ENCODE assay signal across 26 cellular contexts in genomic region chr18:47528343-47528742, GRCh38.
"Had no signal": no experiment of that assay in that cellular context is flagged by ENCODE, and none has a peak within 500 bp of the region (broad histone marks: within the 10 kb centered on the region; RNA-seq: fewer than 3 reads in every experiment).

No MANE protein-coding gene starts in this region.

- H3K27me3 ChIP-seq: ascending aorta had no signal

- DNase-seq: activated CD4-positive, alpha-beta T cell treated with anti-CD3 and anti-CD28 coated beads for 48 hours; activated CD4-positive, alpha-beta T cell treated with anti-CD3 and anti-CD28 coated beads, Interleukin-2, amount 50 U/mL, for 4 hours; activated CD4-positive, CD25-positive, alpha-beta regulatory T cell treated with anti-CD3 and anti-CD28 coated beads, Interleukin-2, amount 50 U/mL, for 72 hours; activated CD8-positive, alpha-beta memory T cell treated with anti-CD3 and anti-CD28 coated beads, Interleukin-2, amount 50 U/mL, for 48 hours; activated CD8-positive, alpha-beta T cell treated with anti-CD3 and anti-CD28 coated beads, Interleukin-2, amount 10 ng/mL, durations not matched to agents 7 days and 5 days; activated T-cell treated with anti-CD3 and anti-CD28 coated beads, Interleukin-2, amount 50 U/mL, for 1 hour; body of pancreas; central memory CD4-positive, alpha-beta T cell; KG1; NCI-H1092; NCI-H1417; NCI-H2029; NCI-H2107; NCI-H2171 treated with DMSO at 0.1 percent for 48 hours; NCI-H226; NCI-H526; NCI-H774; NK-92 treated with Interleukin-12 subunit alpha and Interleukin-12 subunit beta, amount 100 ng/mL, for 24 hours; RPMI8226 had no signal

- H3K9me3 ChIP-seq: ascending aorta, body of pancreas, SJSA1 had no signal

- H3K27ac ChIP-seq: ascending aorta, body of pancreas, coronary artery, SJSA1 had no signal

- H3K4me1 ChIP-seq: ascending aorta, body of pancreas, SJSA1 had no signal

- ATAC-seq: activated CD8-positive, alpha-beta T cell treated with anti-CD3 and anti-CD28 coated beads, Interleukin-2, amount 10 ng/mL, durations not matched to agents 7 days and 5 days; body of pancreas; Panc1; Right ventricle myocardium inferior; SK-N-SH treated with all-trans-retinoic acid at 6 μM for 48 hours; WTC11 had no signal

- H3K4me3 ChIP-seq: ascending aorta, body of pancreas, coronary artery, SJSA1 had no signal

- H3K36me3 ChIP-seq: ascending aorta, SJSA1 had no signal
